ENCODE assay signal across 2 cellular contexts in the genomic region with DNA sequence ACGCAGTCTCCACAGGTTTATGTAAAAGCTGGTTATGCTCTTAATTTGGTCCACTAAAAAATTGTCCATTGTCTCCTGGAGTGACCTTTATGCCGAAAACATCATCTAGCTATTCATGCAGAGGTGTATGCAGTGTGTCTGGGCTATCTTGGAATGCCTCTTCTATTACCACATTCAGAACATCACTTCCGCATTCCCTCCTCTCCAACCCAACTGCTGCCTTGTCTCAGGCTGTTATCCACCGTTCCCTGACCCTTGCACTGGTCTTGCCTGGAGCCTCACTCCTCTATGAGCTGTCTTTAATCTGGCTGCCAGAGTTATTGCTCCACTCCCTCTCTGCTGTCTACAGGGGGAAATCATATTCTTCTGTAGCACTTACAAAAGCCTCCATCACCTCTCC.
TF ChIP-seq lines count a peak whose summit lies in the region.

No MANE protein-coding gene starts in this region.

TF ChIP-seq in IMR-90, 13 proteins besides CTCF, POLR2A, EP300 and RAD21:
- TF ChIP-seq CHD1 (IDR thresholded peaks at IDR 0.05; ENCODE audit: low read depth, low read length) (no peak), NFE2L2 (IDR thresholded peaks at IDR 0.05; ENCODE audit: low read depth, low read length) (no peak), RFX5 (IDR thresholded peaks at IDR 0.05; ENCODE audit: low read depth, low read length) (no peak), MAZ (IDR thresholded peaks at IDR 0.05; ENCODE audit: borderline replicate concordance, low read depth, low read length) (no peak), RCOR1 (IDR thresholded peaks at IDR 0.05; ENCODE audit: insufficient replicate concordance, low read length) (no peak), MAFK (IDR thresholded peaks at IDR 0.05; ENCODE audit: low read depth, low read length) (no peak), FOS (IDR thresholded peaks at IDR 0.05; ENCODE audit: low read depth, low read length) (no peak), SMC3 (IDR thresholded peaks at IDR 0.05; ENCODE audit: low read depth, low read length) (no peak), CEBPB (IDR thresholded peaks at IDR 0.05; ENCODE audit: low read depth, low read length) (no peak), BHLHE40 (IDR thresholded peaks at IDR 0.05; ENCODE audit: low read depth, low read length) (no peak)
- TF ChIP-seq, protein P1, sequence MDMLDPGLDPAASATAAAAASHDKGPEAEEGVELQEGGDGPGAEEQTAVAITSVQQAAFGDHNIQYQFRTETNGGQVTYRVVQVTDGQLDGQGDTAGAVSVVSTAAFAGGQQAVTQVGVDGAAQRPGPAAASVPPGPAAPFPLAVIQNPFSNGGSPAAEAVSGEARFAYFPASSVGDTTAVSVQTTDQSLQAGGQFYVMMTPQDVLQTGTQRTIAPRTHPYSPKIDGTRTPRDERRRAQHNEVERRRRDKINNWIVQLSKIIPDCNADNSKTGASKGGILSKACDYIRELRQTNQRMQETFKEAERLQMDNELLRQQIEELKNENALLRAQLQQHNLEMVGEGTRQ (IDR thresholded peaks at IDR 0.05; ENCODE audit: low read depth, low read length), result no peak
- TF ChIP-seq, protein P2, sequence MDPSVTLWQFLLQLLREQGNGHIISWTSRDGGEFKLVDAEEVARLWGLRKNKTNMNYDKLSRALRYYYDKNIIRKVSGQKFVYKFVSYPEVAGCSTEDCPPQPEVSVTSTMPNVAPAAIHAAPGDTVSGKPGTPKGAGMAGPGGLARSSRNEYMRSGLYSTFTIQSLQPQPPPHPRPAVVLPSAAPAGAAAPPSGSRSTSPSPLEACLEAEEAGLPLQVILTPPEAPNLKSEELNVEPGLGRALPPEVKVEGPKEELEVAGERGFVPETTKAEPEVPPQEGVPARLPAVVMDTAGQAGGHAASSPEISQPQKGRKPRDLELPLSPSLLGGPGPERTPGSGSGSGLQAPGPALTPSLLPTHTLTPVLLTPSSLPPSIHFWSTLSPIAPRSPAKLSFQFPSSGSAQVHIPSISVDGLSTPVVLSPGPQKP (IDR thresholded peaks at IDR 0.05; ENCODE audit: borderline replicate concordance, low read depth, low read length), result no peak

TF ChIP-seq in GM23338, 12 proteins besides CTCF, POLR2A, EP300 and RAD21:
- TF ChIP-seq NANOG (IDR thresholded peaks at IDR 0.05; ENCODE audit: borderline replicate concordance) (no peak), CREB1 (CRISPR knock-in tag; IDR thresholded peaks at IDR 0.05; ENCODE audit: low read depth) (no peak), JUNB (IDR thresholded peaks at IDR 0.05; ENCODE audit: unreplicated experiment) (no peak)
- TF ChIP-seq, protein P3, sequence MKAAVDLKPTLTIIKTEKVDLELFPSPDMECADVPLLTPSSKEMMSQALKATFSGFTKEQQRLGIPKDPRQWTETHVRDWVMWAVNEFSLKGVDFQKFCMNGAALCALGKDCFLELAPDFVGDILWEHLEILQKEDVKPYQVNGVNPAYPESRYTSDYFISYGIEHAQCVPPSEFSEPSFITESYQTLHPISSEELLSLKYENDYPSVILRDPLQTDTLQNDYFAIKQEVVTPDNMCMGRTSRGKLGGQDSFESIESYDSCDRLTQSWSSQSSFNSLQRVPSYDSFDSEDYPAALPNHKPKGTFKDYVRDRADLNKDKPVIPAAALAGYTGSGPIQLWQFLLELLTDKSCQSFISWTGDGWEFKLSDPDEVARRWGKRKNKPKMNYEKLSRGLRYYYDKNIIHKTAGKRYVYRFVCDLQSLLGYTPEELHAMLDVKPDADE (IDR thresholded peaks at IDR 0.05), result no peak
- TF ChIP-seq, protein P4, sequence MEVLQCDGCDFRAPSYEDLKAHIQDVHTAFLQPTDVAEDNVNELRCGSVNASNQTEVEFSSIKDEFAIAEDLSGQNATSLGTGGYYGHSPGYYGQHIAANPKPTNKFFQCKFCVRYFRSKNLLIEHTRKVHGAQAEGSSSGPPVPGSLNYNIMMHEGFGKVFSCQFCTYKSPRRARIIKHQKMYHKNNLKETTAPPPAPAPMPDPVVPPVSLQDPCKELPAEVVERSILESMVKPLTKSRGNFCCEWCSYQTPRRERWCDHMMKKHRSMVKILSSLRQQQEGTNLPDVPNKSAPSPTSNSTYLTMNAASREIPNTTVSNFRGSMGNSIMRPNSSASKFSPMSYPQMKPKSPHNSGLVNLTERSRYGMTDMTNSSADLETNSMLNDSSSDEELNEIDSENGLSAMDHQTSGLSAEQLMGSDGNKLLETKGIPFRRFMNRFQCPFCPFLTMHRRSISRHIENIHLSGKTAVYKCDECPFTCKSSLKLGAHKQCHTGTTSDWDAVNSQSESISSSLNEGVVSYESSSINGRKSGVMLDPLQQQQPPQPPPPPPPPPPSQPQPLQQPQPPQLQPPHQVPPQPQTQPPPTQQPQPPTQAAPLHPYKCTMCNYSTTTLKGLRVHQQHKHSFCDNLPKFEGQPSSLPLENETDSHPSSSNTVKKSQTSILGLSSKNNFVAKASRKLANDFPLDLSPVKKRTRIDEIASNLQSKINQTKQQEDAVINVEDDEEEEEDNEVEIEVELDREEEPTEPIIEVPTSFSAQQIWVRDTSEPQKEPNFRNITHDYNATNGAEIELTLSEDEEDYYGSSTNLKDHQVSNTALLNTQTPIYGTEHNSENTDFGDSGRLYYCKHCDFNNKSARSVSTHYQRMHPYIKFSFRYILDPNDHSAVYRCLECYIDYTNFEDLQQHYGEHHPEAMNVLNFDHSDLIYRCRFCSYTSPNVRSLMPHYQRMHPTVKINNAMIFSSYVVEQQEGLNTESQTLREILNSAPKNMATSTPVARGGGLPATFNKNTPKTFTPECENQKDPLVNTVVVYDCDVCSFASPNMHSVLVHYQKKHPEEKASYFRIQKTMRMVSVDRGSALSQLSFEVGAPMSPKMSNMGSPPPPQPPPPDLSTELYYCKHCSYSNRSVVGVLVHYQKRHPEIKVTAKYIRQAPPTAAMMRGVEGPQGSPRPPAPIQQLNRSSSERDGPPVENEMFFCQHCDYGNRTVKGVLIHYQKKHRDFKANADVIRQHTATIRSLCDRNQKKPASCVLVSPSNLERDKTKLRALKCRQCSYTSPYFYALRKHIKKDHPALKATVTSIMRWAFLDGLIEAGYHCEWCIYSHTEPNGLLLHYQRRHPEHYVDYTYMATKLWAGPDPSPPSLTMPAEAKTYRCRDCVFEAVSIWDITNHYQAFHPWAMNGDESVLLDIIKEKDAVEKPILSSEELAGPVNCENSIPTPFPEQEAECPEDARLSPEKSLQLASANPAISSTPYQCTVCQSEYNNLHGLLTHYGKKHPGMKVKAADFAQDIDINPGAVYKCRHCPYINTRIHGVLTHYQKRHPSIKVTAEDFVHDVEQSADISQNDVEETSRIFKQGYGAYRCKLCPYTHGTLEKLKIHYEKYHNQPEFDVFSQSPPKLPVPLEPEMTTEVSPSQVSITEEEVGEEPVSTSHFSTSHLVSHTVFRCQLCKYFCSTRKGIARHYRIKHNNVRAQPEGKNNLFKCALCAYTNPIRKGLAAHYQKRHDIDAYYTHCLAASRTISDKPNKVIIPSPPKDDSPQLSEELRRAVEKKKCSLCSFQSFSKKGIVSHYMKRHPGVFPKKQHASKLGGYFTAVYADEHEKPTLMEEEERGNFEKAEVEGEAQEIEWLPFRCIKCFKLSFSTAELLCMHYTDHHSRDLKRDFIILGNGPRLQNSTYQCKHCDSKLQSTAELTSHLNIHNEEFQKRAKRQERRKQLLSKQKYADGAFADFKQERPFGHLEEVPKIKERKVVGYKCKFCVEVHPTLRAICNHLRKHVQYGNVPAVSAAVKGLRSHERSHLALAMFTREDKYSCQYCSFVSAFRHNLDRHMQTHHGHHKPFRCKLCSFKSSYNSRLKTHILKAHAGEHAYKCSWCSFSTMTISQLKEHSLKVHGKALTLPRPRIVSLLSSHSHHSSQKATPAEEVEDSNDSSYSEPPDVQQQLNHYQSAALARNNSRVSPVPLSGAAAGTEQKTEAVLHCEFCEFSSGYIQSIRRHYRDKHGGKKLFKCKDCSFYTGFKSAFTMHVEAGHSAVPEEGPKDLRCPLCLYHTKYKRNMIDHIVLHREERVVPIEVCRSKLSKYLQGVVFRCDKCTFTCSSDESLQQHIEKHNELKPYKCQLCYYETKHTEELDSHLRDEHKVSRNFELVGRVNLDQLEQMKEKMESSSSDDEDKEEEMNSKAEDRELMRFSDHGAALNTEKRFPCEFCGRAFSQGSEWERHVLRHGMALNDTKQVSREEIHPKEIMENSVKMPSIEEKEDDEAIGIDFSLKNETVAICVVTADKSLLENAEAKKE (CRISPR knock-in tag; IDR thresholded peaks at IDR 0.05), result no peak
